In genomic region chr6:170147832-170148708, GRCh38 we compare ENCODE assay signal across 8 cellular contexts.
DNase-seq lines count a peak whose midpoint lies in the region; ATAC-seq and TF ChIP-seq lines count a peak whose summit lies in the region.

No MANE protein-coding gene starts in this region.

- H3K27ac Mint-ChIP-seq in progenitor cell of endocrine pancreas = peak overlapping the region; percentile 49

- H3K4me1 Mint-ChIP-seq in progenitor cell of endocrine pancreas (ENCODE audit: low read depth) = peaks cover 27% of the 10 kb centered on the region

- no peak for ATAC-seq in HG02763 (IDR thresholded peaks at IDR 0.05; ENCODE audit: unreplicated experiment)

- TF ChIP-seq CTCF in GM13976 (IDR thresholded peaks at IDR 0.05; ENCODE audit: borderline replicate concordance, control extremely low read depth, extremely low read depth, insufficient read depth, missing control alignments) (no peak), progenitor cell of endocrine pancreas (IDR thresholded peaks at IDR 0.05; ENCODE audit: unreplicated experiment) (no peak)

- no peak overlapping the region for H3K4me3 ChIP-seq in Jurkat, Clone E6-1 (ENCODE audit: low read length)

- peaks cover 9% of the 10 kb centered on the region for H3K9me3 Mint-ChIP-seq in progenitor cell of endocrine pancreas (ENCODE audit: low read depth)

- DNase-seq in GM13976 (ENCODE audit: low spot score) (peak; percentile 65), activated gamma-delta T cell (lab: John Stamatoyannopoulos, UW) (peak; percentile 58), progenitor cell of endocrine pancreas (ENCODE audit: low spot score, unreplicated experiment) (no peak), NCI-H1105 treated with DMSO at 0.1 percent for 48 hours (lab: John Stamatoyannopoulos, UW) (no peak), amniotic stem cell (lab: John Stamatoyannopoulos, UW) (no peak)
- DNase-seq in Jurkat, Clone E6-1 (ENCODE audit: low read depth, low spot score) = peak; percentile 31
- no peak for DNase-seq in effector CD4-positive, alpha-beta T cell

- in situ Hi-C loops in GM13976 (cut with MboI; ENCODE audit: low sequenced_read_pairs, unreplicated experiment) = no loop called here

- peaks cover 27% of the 10 kb centered on the region for H3K27me3 Mint-ChIP-seq in progenitor cell of endocrine pancreas

- no peak overlapping the region for H3K4me3 Mint-ChIP-seq in progenitor cell of endocrine pancreas (ENCODE audit: low read depth)

- H3K36me3 Mint-ChIP-seq in progenitor cell of endocrine pancreas (ENCODE audit: insufficient read depth) = peaks cover 1% of the 10 kb centered on the region

Comparison
In these comparisons a context has a peak if more than half of its experiments do, and no peak if none do; other contexts are left out.
1. DNase-seq: peak in GM13976 (single experiment), Jurkat, Clone E6-1 (single experiment) and activated gamma-delta T cell (single experiment); none in progenitor cell of endocrine pancreas (single experiment), effector CD4-positive, alpha-beta T cell (single experiment), NCI-H1105 treated with DMSO at 0.1 percent for 48 hours (single experiment) and amniotic stem cell (single experiment).